In genomic region chr3:105014631-105015030, GRCh38 we compare ENCODE assay signal across 27 cellular contexts.
DNase-seq lines count a peak whose midpoint lies in the region; ATAC-seq and TF ChIP-seq lines count a peak whose summit lies in the region.
"Had no signal": no experiment of that assay in that cellular context is flagged by ENCODE, and none has a peak within 500 bp of the region (broad histone marks: within the 10 kb centered on the region; RNA-seq: fewer than 3 reads in every experiment).

No MANE protein-coding gene starts in this region.

- POLR2A ChIA-PET in HEK293T (lab: Yijun Ruan, JAX) = no interaction called here

- 5 to 10% methylated on average over 1 of the region's 1 CpG for WGBS in GM23248 (ENCODE audit: low coverage in 1 of 2, low lambda C conversion rate in 2 of 2, missing lambda C conversion rate in 2 of 2), 2 experiments

- H3K27me3 ChIP-seq in GM23248 (replicated peaks; ENCODE audit: insufficient read depth) = no peaks in the 10 kb centered on the region
- no peaks in the 10 kb centered on the region for H3K27me3 ChIP-seq in adipocyte (replicated peaks; ENCODE audit: control insufficient read depth, insufficient read depth, low read length)
- H3K27me3 ChIP-seq: brain microvascular endothelial cell, colonic mucosa, esophagus squamous epithelium had no signal

- DNase-seq in GM23248 (peak; percentile 9), adipocyte (ENCODE audit: low read depth) (peak; percentile 71), fibroblast of pulmonary artery (ENCODE audit: low read depth) (peak; percentile 3), renal cortical epithelial cell (ENCODE audit: low read depth) (peak; percentile 35), HEK293T (ENCODE audit: extremely low spot score) (no peak)
- DNase-seq in activated CD8-positive, alpha-beta memory T cell treated with anti-CD3 and anti-CD28 coated beads, Interleukin-2, amount 50 U/mL, for 48 hours = no peak
- DNase-seq: activated CD4-positive, CD25-positive, alpha-beta regulatory T cell treated with anti-CD3 and anti-CD28 coated beads, Interleukin-2, amount 50 U/mL, for 72 hours; activated CD8-positive, alpha-beta T cell treated with anti-CD3 and anti-CD28 coated beads for 36 hours; activated effector memory CD4-positive, alpha-beta T cell treated with anti-CD3 and anti-CD28 coated beads, Interleukin-2, amount 50 U/mL, for 16 hours; activated naive CD8-positive, alpha-beta T cell treated with anti-CD3 and anti-CD28 coated beads, Interleukin-2, amount 10 ng/mL, durations not matched to agents 7 days and 5 days; activated T-cell treated with anti-CD3 and anti-CD28 coated beads for 4 hours; brain microvascular endothelial cell; C1 segment of cervical spinal cord; colonic mucosa; endodermal cell; esophagus squamous epithelium; glutamatergic neuron; KG1; left cardiac atrium; naive thymus-derived CD4-positive, alpha-beta T cell; NCI-H187; NCI-H526 treated with DMSO at 0.1 percent for 48 hours; occipital lobe; T-cell had no signal

- H3K36me3 ChIP-seq in GM23248 (ENCODE audit: low read depth) = no peaks in the 10 kb centered on the region
- no peaks in the 10 kb centered on the region for H3K36me3 ChIP-seq in adipocyte (ENCODE audit: control insufficient read depth, insufficient read depth, low read length, severe bottlenecking)
- H3K36me3 ChIP-seq: brain microvascular endothelial cell, colonic mucosa, esophagus squamous epithelium had no signal

- CTCF ChIA-PET in HEK293T (lab: Yijun Ruan, JAX) = no interaction called here

- no peak for TF ChIP-seq CTCF in fibroblast of pulmonary artery (IDR thresholded peaks at IDR 0.05; ENCODE audit: low read length, missing control alignments)

- ATAC-seq in GM19452 (IDR thresholded peaks at IDR 0.05; ENCODE audit: unreplicated experiment) = no peak
- ATAC-seq: activated CD8-positive, alpha-beta T cell treated with anti-CD3 and anti-CD28 coated beads for 36 hours; HCT116; left cardiac atrium; naive thymus-derived CD4-positive, alpha-beta T cell; stimulated activated effector memory CD8-positive, alpha-beta T cell treated with anti-CD3 and anti-CD28 coated beads, Interleukin-12 subunit alpha, Interleukin-12 subunit beta, amount 100 ng/mL, for 72 hours; T-cell had no signal

- H3K4me1 ChIP-seq in GM23248 (ENCODE audit: insufficient read depth) (no peaks in the 10 kb centered on the region), adipocyte (ENCODE audit: control insufficient read depth, insufficient read depth, low read length) (no peaks in the 10 kb centered on the region)
- H3K4me1 ChIP-seq: colonic mucosa, esophagus squamous epithelium had no signal

- no peaks in the 10 kb centered on the region for H4K20me1 ChIP-seq in GM23248 (ENCODE audit: insufficient read depth)

- H3K4me3 ChIP-seq in GM23248 (no peak overlapping the region), adipocyte (ENCODE audit: low read length) (no peak overlapping the region), fibroblast of pulmonary artery (replicated peaks; ENCODE audit: low read depth, low read length) (no peak overlapping the region)
- H3K4me3 ChIP-seq: colonic mucosa, esophagus squamous epithelium had no signal

- in situ Hi-C loops in GM23248 (cut with MboI) = no loop called here

- H3K9me3 ChIP-seq in GM23248 (ENCODE audit: low read depth) = no peaks in the 10 kb centered on the region
- no peaks in the 10 kb centered on the region for H3K9me3 ChIP-seq in adipocyte (ENCODE audit: control insufficient read depth, low read length)
- H3K9me3 ChIP-seq: colonic mucosa, esophagus squamous epithelium had no signal

- no peak overlapping the region for H3K27ac ChIP-seq in GM23248
- H3K27ac ChIP-seq: brain microvascular endothelial cell, colonic mucosa, esophagus squamous epithelium had no signal

- H3K9ac ChIP-seq in GM23248 = no peak overlapping the region
- H3K9ac ChIP-seq in adipocyte (ENCODE audit: low read length) = no peak overlapping the region

- H3F3A ChIP-seq in GM23248 (ENCODE audit: insufficient read depth) = no peaks in the 10 kb centered on the region

- no peak overlapping the region for H2AFZ ChIP-seq in GM23248

- H3K79me2 ChIP-seq in GM23248 (ENCODE audit: insufficient read depth) = no peaks in the 10 kb centered on the region

- H3K4me2 ChIP-seq in GM23248 (ENCODE audit: unreplicated experiment) = no peak overlapping the region

- H3K9me2 ChIP-seq in GM23248 (ENCODE audit: insufficient read depth) = no peaks in the 10 kb centered on the region

TF ChIP-seq in HEK293T, 16 proteins besides CTCF, POLR2A, EP300 and RAD21:
- TF ChIP-seq FOXA1 (IDR thresholded peaks at IDR 0.05) = no peak
- no peak for TF ChIP-seq PKNOX1 (IDR thresholded peaks at IDR 0.05)
- TF ChIP-seq LEF1 (IDR thresholded peaks at IDR 0.05; ENCODE audit: borderline replicate concordance) = no peak
- no peak for TF ChIP-seq BHLHE40 (IDR thresholded peaks at IDR 0.05; ENCODE audit: borderline replicate concordance)
- no peak for TF ChIP-seq FOXM1 (IDR thresholded peaks at IDR 0.05; ENCODE audit: borderline replicate concordance)
- no peak for TF ChIP-seq SP1 (IDR thresholded peaks at IDR 0.05)
- no peak for TF ChIP-seq ELF4 (IDR thresholded peaks at IDR 0.05)
- TF ChIP-seq ARNT (IDR thresholded peaks at IDR 0.05) = no peak
- TF ChIP-seq SUZ12 (IDR thresholded peaks at IDR 0.05) = no peak
- no peak for TF ChIP-seq L3MBTL2 (conservative IDR thresholded peaks at IDR 0.05)
- no peak for TF ChIP-seq ZNF384 (IDR thresholded peaks at IDR 0.05)
- no peak for TF ChIP-seq CTBP1 (IDR thresholded peaks at IDR 0.05; ENCODE audit: borderline replicate concordance)
- no peak for TF ChIP-seq FOXK2 (IDR thresholded peaks at IDR 0.05)
- no peak for TF ChIP-seq NFRKB (IDR thresholded peaks at IDR 0.05)
- TF ChIP-seq TARDBP (IDR thresholded peaks at IDR 0.05) = no peak
- no peak for TF ChIP-seq HDGF (IDR thresholded peaks at IDR 0.05; ENCODE audit: borderline replicate concordance)

Comparison
In these comparisons a context has a peak if more than half of its experiments do, and no peak if none do; other contexts are left out.
1. DNase-seq: peak in GM23248 (single experiment), adipocyte (single experiment), fibroblast of pulmonary artery (single experiment) and renal cortical epithelial cell (single experiment); none in activated CD8-positive, alpha-beta memory T cell treated with anti-CD3 and anti-CD28 coated beads, Interleukin-2, amount 50 U/mL, for 48 hours (single experiment) and HEK293T (single experiment).